ENCODE assay signal across 15 cellular contexts in genomic region chr7:32290015-32290414, GRCh38.
A peak's percentile ranks its signal among the peaks of the same experiment; 100 is the strongest.
DNase-seq lines count a peak whose midpoint lies in the region; ATAC-seq and TF ChIP-seq lines count a peak whose summit lies in the region.
"Had no signal": no experiment of that assay in that cellular context is flagged by ENCODE, and none has a peak within 500 bp of the region (broad histone marks: within the 10 kb centered on the region; RNA-seq: fewer than 3 reads in every experiment).

No MANE protein-coding gene starts in this region.

- no peaks in the 10 kb centered on the region for H3K36me3 ChIP-seq in thyroid gland

- intact Hi-C loops in left cardiac atrium (cut with DNase I) (no loop called here), thyroid gland (cut with DNase I) (no loop called here)

- DNase-seq in NCI-H2081 (lab: John Stamatoyannopoulos, UW) (peak; percentile 63 to 87), NCI-H2081 treated with DMSO at 0.1 percent for 48 hours (lab: John Stamatoyannopoulos, UW) (no peak), NCI-H446 (lab: John Stamatoyannopoulos, UW) (peak; percentile 96 to 99), left cardiac atrium (peak; percentile 26), thyroid gland (peak; percentile 67 to 90), erythroblast (lab: John Stamatoyannopoulos, UW) (no peak), T-helper 2 cell (no peak)
- DNase-seq in activated CD4-positive, alpha-beta T cell treated with anti-CD3 and anti-CD28 coated beads for 4 hours: no peak
- DNase-seq: CD4-positive, alpha-beta memory T cell; kidney glomerular epithelial cell; naive thymus-derived CD8-positive, alpha-beta T cell; NCI-H146; stimulated activated CD4-positive, alpha-beta T cell treated with anti-CD3 and anti-CD28 coated beads, Interleukin-4, amount 100 ng/mL, for 4 hours had no signal

- H3K4me1 ChIP-seq in thyroid gland: no peaks in the 10 kb centered on the region

- peak overlapping the region in 1 of 3 donors; percentile 21 for H3K27ac ChIP-seq in thyroid gland
- H3K27ac ChIP-seq: 22Rv1 had no signal

- TF ChIP-seq POLR2A in thyroid gland (IDR thresholded peaks at IDR 0.05) (no peak), erythroblast (IDR thresholded peaks at IDR 0.05; ENCODE audit: low read length) (no peak)

- no peak overlapping the region for H3K4me3 ChIP-seq in thyroid gland (replicated peaks in 1 of 3)

- H3K27me3 ChIP-seq in thyroid gland: no peaks in the 10 kb centered on the region

- H3K9me3 ChIP-seq in thyroid gland: no peaks in the 10 kb centered on the region

- peak; percentile 81 to 96 for ATAC-seq in left cardiac atrium
- ATAC-seq: naive thymus-derived CD8-positive, alpha-beta T cell; stimulated activated memory B cell treated with anti-CD40 and anti-IgM and Interleukin-4, amounts not matched to agents 10 μg/mL and 1 μg/mL and 100 μg/mL, for 72 hours had no signal

- 43 to 67% methylated on average over 1 to 3 of the region's 3 CpGs for WGBS in thyroid gland, 2 donors

- no peak for TF ChIP-seq CTCF in thyroid gland (IDR thresholded peaks at IDR 0.05)

Comparison
In these comparisons a context has a peak if more than half of its experiments do, and no peak if none do; other contexts are left out.
1. DNase-seq: peak in NCI-H2081 (2 of 2), NCI-H446 (2 of 2), left cardiac atrium (single experiment) and thyroid gland (2 of 2); none in NCI-H2081 treated with DMSO at 0.1 percent for 48 hours (single experiment), activated CD4-positive, alpha-beta T cell treated with anti-CD3 and anti-CD28 coated beads for 4 hours (0 of 2), erythroblast (0 of 2) and T-helper 2 cell (0 of 5).